In genomic region chr7:131139462-131139861, GRCh38 we compare ENCODE assay signal across 35 cellular contexts.
"Had no signal": no experiment of that assay in that cellular context is flagged by ENCODE, and none has a peak within 500 bp of the region (broad histone marks: within the 10 kb centered on the region; RNA-seq: fewer than 3 reads in every experiment).

No MANE protein-coding gene starts in this region.

- H3K4me3 ChIP-seq: adrenal gland, body of pancreas, breast epithelium had no signal

- ATAC-seq: activated CD4-positive, alpha-beta T cell treated with anti-CD3 and anti-CD28 coated beads for 36 hours; activated CD4-positive, CD25-positive, alpha-beta regulatory T cell treated with anti-CD3 and anti-CD28 coated beads, Interleukin-2, amount 50 U/mL, for 24 hours; activated CD8-positive, alpha-beta memory T cell treated with anti-CD3 and anti-CD28 coated beads, Interleukin-2, amount 10 ng/mL, durations not matched to agents 7 days and 5 days; activated CD8-positive, alpha-beta T cell treated with anti-CD3 and anti-CD28 coated beads, Interleukin-2, amount 10 ng/mL, durations not matched to agents 7 days and 5 days; body of pancreas; T-cell; T-helper 17 cell; WTC11 had no signal

- H3K9me3 Mint-ChIP-seq: activated naive CD4-positive, alpha-beta T cell treated with anti-CD3 and anti-CD28 coated beads for 36 hours; activated naive CD8-positive, alpha-beta T cell treated with anti-CD3 and anti-CD28 coated beads for 36 hours; activated T-cell treated with anti-CD3 and anti-CD28 coated beads, Interleukin-2, amount 50 U/mL, for 24 hours; T-cell had no signal

- DNase-seq: activated CD4-positive, alpha-beta memory T cell treated with anti-CD3 and anti-CD28 coated beads, Interleukin-2, amount 10 ng/mL, durations not matched to agents 7 days and 5 days; activated CD4-positive, alpha-beta T cell treated with anti-CD3 and anti-CD28 coated beads for 1 hour; activated CD4-positive, alpha-beta T cell treated with anti-CD3 and anti-CD28 coated beads for 36 hours; activated CD4-positive, alpha-beta T cell treated with anti-CD3 and anti-CD28 coated beads for 48 hours; activated CD4-positive, alpha-beta T cell treated with anti-CD3 and anti-CD28 coated beads, Interleukin-2, amount 10 ng/mL, durations not matched to agents 7 days and 5 days; activated CD4-positive, alpha-beta T cell treated with anti-CD3 and anti-CD28 coated beads, Interleukin-2, amount 50 U/mL, for 48 hours; activated CD4-positive, CD25-positive, alpha-beta regulatory T cell; activated CD8-positive, alpha-beta memory T cell treated with anti-CD3 and anti-CD28 coated beads for 24 hours; activated CD8-positive, alpha-beta memory T cell treated with anti-CD3 and anti-CD28 coated beads, Interleukin-2, amount 10 ng/mL, durations not matched to agents 7 days and 5 days; activated CD8-positive, alpha-beta memory T cell treated with anti-CD3 and anti-CD28 coated beads, Interleukin-2, amount 50 U/mL, for 48 hours; activated CD8-positive, alpha-beta T cell treated with anti-CD3 and anti-CD28 coated beads, Interleukin-2, amount 10 ng/mL, durations not matched to agents 7 days and 5 days; activated effector memory CD4-positive, alpha-beta T cell treated with anti-CD3 and anti-CD28 coated beads, Interleukin-2, amount 50 U/mL, for 16 hours; activated gamma-delta T cell treated with Interleukin-2 at 50 U/mL for 16 hours; activated naive CD4-positive, alpha-beta T cell; activated naive CD4-positive, alpha-beta T cell treated with anti-CD3 and anti-CD28 coated beads for 36 hours; activated naive CD4-positive, alpha-beta T cell treated with anti-CD3 and anti-CD28 coated beads, Interleukin-2, amount 50 U/mL, for 16 hours; activated naive CD8-positive, alpha-beta T cell treated with anti-CD3 and anti-CD28 coated beads for 36 hours; activated T-cell treated with anti-CD3 and anti-CD28 coated beads, Interleukin-2, amount 50 U/mL, for 24 hours; activated T-cell treated with anti-CD3 and anti-CD28 coated beads, Interleukin-2, amount 50 U/mL, for 48 hours; adrenal gland; amniotic stem cell; aorta; body of pancreas; brain microvascular endothelial cell; central memory CD4-positive, alpha-beta T cell; T-cell; T-helper 17 cell; T-helper 9 cell had no signal

- H3K27ac ChIP-seq: adrenal gland, body of pancreas, brain microvascular endothelial cell, breast epithelium, VCaP had no signal

- H3K36me3 ChIP-seq: adrenal gland, brain microvascular endothelial cell, breast epithelium had no signal

- H3K4me1 Mint-ChIP-seq: activated CD4-positive, alpha-beta T cell treated with anti-CD3 and anti-CD28 coated beads for 36 hours; T-cell; WTC11 had no signal

- H3K27me3 Mint-ChIP-seq: activated CD4-positive, alpha-beta memory T cell treated with anti-CD3 and anti-CD28 coated beads, Interleukin-2, amount 10 ng/mL, durations not matched to agents 7 days and 5 days; activated CD4-positive, alpha-beta T cell treated with anti-CD3 and anti-CD28 coated beads for 36 hours; activated CD4-positive, alpha-beta T cell treated with anti-CD3 and anti-CD28 coated beads, Interleukin-2, amount 10 ng/mL, durations not matched to agents 7 days and 5 days; activated CD8-positive, alpha-beta memory T cell treated with anti-CD3 and anti-CD28 coated beads, Interleukin-2, amount 10 ng/mL, durations not matched to agents 7 days and 5 days; activated naive CD8-positive, alpha-beta T cell treated with anti-CD3 and anti-CD28 coated beads for 36 hours; activated T-cell treated with anti-CD3 and anti-CD28 coated beads, Interleukin-2, amount 50 U/mL, for 24 hours; T-cell; T-helper 17 cell had no signal

- H3K4me1 ChIP-seq: adrenal gland, body of pancreas, breast epithelium had no signal

- H3K27ac Mint-ChIP-seq: activated CD4-positive, alpha-beta memory T cell treated with anti-CD3 and anti-CD28 coated beads, Interleukin-2, amount 10 ng/mL, durations not matched to agents 7 days and 5 days; activated CD4-positive, alpha-beta T cell treated with anti-CD3 and anti-CD28 coated beads for 36 hours; activated CD4-positive, alpha-beta T cell treated with anti-CD3 and anti-CD28 coated beads, Interleukin-2, amount 10 ng/mL, durations not matched to agents 7 days and 5 days; activated CD8-positive, alpha-beta memory T cell treated with anti-CD3 and anti-CD28 coated beads, Interleukin-2, amount 10 ng/mL, durations not matched to agents 7 days and 5 days; activated CD8-positive, alpha-beta T cell treated with anti-CD3 and anti-CD28 coated beads, Interleukin-2, amount 10 ng/mL, durations not matched to agents 7 days and 5 days; activated naive CD4-positive, alpha-beta T cell treated with anti-CD3 and anti-CD28 coated beads for 36 hours; activated naive CD8-positive, alpha-beta T cell treated with anti-CD3 and anti-CD28 coated beads for 36 hours; activated T-cell treated with anti-CD3 and anti-CD28 coated beads, Interleukin-2, amount 50 U/mL, for 24 hours; T-cell; WTC11 had no signal

- H3K9me3 ChIP-seq: adrenal gland, body of pancreas, breast epithelium had no signal

- H3K36me3 Mint-ChIP-seq: activated naive CD4-positive, alpha-beta T cell treated with anti-CD3 and anti-CD28 coated beads, Interleukin-2, amount 50 U/mL, for 72 hours; activated naive CD8-positive, alpha-beta T cell treated with anti-CD3 and anti-CD28 coated beads for 36 hours; T-cell; WTC11 had no signal

- H3K4me3 Mint-ChIP-seq: activated CD4-positive, alpha-beta memory T cell treated with anti-CD3 and anti-CD28 coated beads, Interleukin-2, amount 10 ng/mL, durations not matched to agents 7 days and 5 days; activated CD4-positive, alpha-beta T cell treated with anti-CD3 and anti-CD28 coated beads for 36 hours; activated CD4-positive, alpha-beta T cell treated with anti-CD3 and anti-CD28 coated beads, Interleukin-2, amount 10 ng/mL, durations not matched to agents 7 days and 5 days; activated CD8-positive, alpha-beta memory T cell treated with anti-CD3 and anti-CD28 coated beads, Interleukin-2, amount 10 ng/mL, durations not matched to agents 7 days and 5 days; activated CD8-positive, alpha-beta T cell treated with anti-CD3 and anti-CD28 coated beads, Interleukin-2, amount 10 ng/mL, durations not matched to agents 7 days and 5 days; activated naive CD4-positive, alpha-beta T cell treated with anti-CD3 and anti-CD28 coated beads for 36 hours; activated naive CD8-positive, alpha-beta T cell treated with anti-CD3 and anti-CD28 coated beads for 36 hours; activated T-cell treated with anti-CD3 and anti-CD28 coated beads, Interleukin-2, amount 50 U/mL, for 24 hours; T-cell; T-helper 17 cell; WTC11 had no signal

- H3K27me3 ChIP-seq: adrenal gland, body of pancreas, brain microvascular endothelial cell, breast epithelium had no signal

- FAIRE-seq: astrocyte, TTC549 had no signal
